1 cellular context compared by ENCODE assay signal in the genomic region with DNA sequence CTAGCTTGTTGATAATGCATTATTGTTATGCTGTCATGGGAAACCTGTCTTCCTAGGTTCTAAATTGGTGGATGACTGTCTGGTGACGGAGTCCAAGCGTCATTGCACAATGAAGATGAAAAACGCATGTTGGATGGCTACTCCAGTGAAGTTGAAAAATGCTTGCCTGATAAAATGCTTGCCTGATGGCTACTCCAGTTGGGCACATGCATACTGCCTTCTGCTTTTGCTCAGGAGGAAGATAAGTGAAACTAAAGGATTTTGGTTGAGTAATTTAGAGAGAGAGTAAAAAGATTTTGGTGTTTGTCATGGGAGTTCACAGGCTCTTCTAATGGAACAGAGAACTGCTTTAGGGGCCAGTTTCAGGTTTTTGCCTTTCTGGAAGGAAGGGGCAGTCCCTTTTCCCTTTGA.
A peak's percentile ranks its signal among the peaks of the same experiment; 100 is the strongest.
TF ChIP-seq lines count a peak whose summit lies in the region.

No MANE protein-coding gene starts in this region.

TF ChIP-seq in IMR-90, 13 proteins besides CTCF, POLR2A, EP300 and RAD21:
- no peak for TF ChIP-seq MAZ (IDR thresholded peaks at IDR 0.05; ENCODE audit: borderline replicate concordance, low read depth, low read length)
- no peak for TF ChIP-seq MXI1 (IDR thresholded peaks at IDR 0.05; ENCODE audit: borderline replicate concordance, low read depth, low read length)
- TF ChIP-seq SMC3 (IDR thresholded peaks at IDR 0.05; ENCODE audit: low read depth, low read length) = no peak
- no peak for TF ChIP-seq BHLHE40 (IDR thresholded peaks at IDR 0.05; ENCODE audit: low read depth, low read length)
- no peak for TF ChIP-seq NFE2L2 (IDR thresholded peaks at IDR 0.05; ENCODE audit: low read depth, low read length)
- no peak for TF ChIP-seq RFX5 (IDR thresholded peaks at IDR 0.05; ENCODE audit: low read depth, low read length)
- TF ChIP-seq, protein P1, sequence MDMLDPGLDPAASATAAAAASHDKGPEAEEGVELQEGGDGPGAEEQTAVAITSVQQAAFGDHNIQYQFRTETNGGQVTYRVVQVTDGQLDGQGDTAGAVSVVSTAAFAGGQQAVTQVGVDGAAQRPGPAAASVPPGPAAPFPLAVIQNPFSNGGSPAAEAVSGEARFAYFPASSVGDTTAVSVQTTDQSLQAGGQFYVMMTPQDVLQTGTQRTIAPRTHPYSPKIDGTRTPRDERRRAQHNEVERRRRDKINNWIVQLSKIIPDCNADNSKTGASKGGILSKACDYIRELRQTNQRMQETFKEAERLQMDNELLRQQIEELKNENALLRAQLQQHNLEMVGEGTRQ (IDR thresholded peaks at IDR 0.05; ENCODE audit: low read depth, low read length) = no peak
- peak; percentile 93 for TF ChIP-seq CEBPB (IDR thresholded peaks at IDR 0.05; ENCODE audit: low read depth, low read length)
- TF ChIP-seq MAFK (IDR thresholded peaks at IDR 0.05; ENCODE audit: low read depth, low read length) = no peak
- 0 out of 2 replicates have a peak, but pooled peaks have one; percentile 14 for TF ChIP-seq FOS (IDR thresholded peaks at IDR 0.05; ENCODE audit: low read depth, low read length)
- TF ChIP-seq RCOR1 (IDR thresholded peaks at IDR 0.05; ENCODE audit: insufficient replicate concordance, low read length) = no peak
- TF ChIP-seq, protein P2, sequence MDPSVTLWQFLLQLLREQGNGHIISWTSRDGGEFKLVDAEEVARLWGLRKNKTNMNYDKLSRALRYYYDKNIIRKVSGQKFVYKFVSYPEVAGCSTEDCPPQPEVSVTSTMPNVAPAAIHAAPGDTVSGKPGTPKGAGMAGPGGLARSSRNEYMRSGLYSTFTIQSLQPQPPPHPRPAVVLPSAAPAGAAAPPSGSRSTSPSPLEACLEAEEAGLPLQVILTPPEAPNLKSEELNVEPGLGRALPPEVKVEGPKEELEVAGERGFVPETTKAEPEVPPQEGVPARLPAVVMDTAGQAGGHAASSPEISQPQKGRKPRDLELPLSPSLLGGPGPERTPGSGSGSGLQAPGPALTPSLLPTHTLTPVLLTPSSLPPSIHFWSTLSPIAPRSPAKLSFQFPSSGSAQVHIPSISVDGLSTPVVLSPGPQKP (IDR thresholded peaks at IDR 0.05; ENCODE audit: borderline replicate concordance, low read depth, low read length) = no peak
- no peak for TF ChIP-seq CHD1 (IDR thresholded peaks at IDR 0.05; ENCODE audit: low read depth, low read length)
